In genomic region chr1:201721131-201722049, GRCh38 we compare ENCODE assay signal across 9 cellular contexts.
A peak's percentile ranks its signal among the peaks of the same experiment; 100 is the strongest.
DNase-seq lines count a peak whose midpoint lies in the region; ATAC-seq and TF ChIP-seq lines count a peak whose summit lies in the region.
"Had no signal": no experiment of that assay in that cellular context is flagged by ENCODE, and none has a peak within 500 bp of the region (broad histone marks: within the 10 kb centered on the region; RNA-seq: fewer than 3 reads in every experiment).

No MANE protein-coding gene starts in this region.

- H3K36me3 ChIP-seq in mesenchymal stem cell (ENCODE audit: control insufficient read depth in 1 of 2, insufficient read depth in 2 of 2, low read depth in 1 of 2, low read length in 2 of 2) (peaks cover 20 to 57% of the 10 kb centered on the region in 2 experiments), thoracic aorta (peaks cover 5% of the 10 kb centered on the region)

- H3K4me3 ChIP-seq in LNCaP clone FGC (ENCODE audit: low read depth, low read length): no peak overlapping the region
- no peak overlapping the region for H3K4me3 ChIP-seq in cardiac fibroblast (replicated peaks in 1 of 2; ENCODE audit: low read depth in 2 of 2, low read length in 2 of 2)
- no peak overlapping the region for H3K4me3 ChIP-seq in mesenchymal stem cell (ENCODE audit: insufficient read depth in 1 of 2, low read depth in 1 of 2, low read length in 2 of 2)
- no peak overlapping the region for H3K4me3 ChIP-seq in thoracic aorta

- peaks cover 34% of the 10 kb centered on the region for H3K4me1 ChIP-seq in mesenchymal stem cell (ENCODE audit: control insufficient read depth, insufficient read depth, low read depth, low read length)
- peaks cover 45 to 82% of the 10 kb centered on the region in 2 donors for H3K4me1 ChIP-seq in thoracic aorta (ENCODE audit: control insufficient read depth in 1 of 2, low read depth in 2 of 2)

- H3K4ac ChIP-seq in mesenchymal stem cell (ENCODE audit: low read depth in 1 of 2, low read length in 2 of 2): peak overlapping the region; percentile 82 to 94

- 5% methylated on average over 9 of the region's 12 CpGs for WGBS in mesenchymal stem cell

- H3K9me3 ChIP-seq in mesenchymal stem cell (ENCODE audit: control insufficient read depth, low read length) (no peaks in the 10 kb centered on the region), thoracic aorta (no peaks in the 10 kb centered on the region)

- peak overlapping the region; percentile 85 to 89 for H3K18ac ChIP-seq in mesenchymal stem cell (ENCODE audit: low read depth in 1 of 2, low read length in 2 of 2)

- no peak overlapping the region for H2BK5ac ChIP-seq in mesenchymal stem cell (ENCODE audit: low read depth, low read length, poor library complexity, severe bottlenecking)

- no peak for ATAC-seq in thoracic aorta (ENCODE audit: insufficient number of reproducible peaks, low FRiP score, low read depth)
- ATAC-seq in GM21381 (IDR thresholded peaks at IDR 0.05; ENCODE audit: unreplicated experiment): no peak

- peak overlapping the region; percentile 96 for H4K91ac ChIP-seq in mesenchymal stem cell (ENCODE audit: low read length)

- H2AFZ ChIP-seq in mesenchymal stem cell (ENCODE audit: low read depth, low read length): no peak overlapping the region

- H4K8ac ChIP-seq in mesenchymal stem cell (ENCODE audit: low read length): peak overlapping the region; percentile 0

- H3K14ac ChIP-seq in mesenchymal stem cell (ENCODE audit: low read length in 2 of 2): no peak overlapping the region

- H3K4me2 ChIP-seq in mesenchymal stem cell (ENCODE audit: low read length, poor library complexity, severe bottlenecking): no peak overlapping the region

- H2BK120ac ChIP-seq in mesenchymal stem cell (ENCODE audit: low read depth, low read length): peak overlapping the region; percentile 84

- peaks cover 35% of the 10 kb centered on the region for H3K79me1 ChIP-seq in mesenchymal stem cell (replicated peaks; ENCODE audit: low read length, poor library complexity, severe bottlenecking)

- H3K27me3 ChIP-seq in mesenchymal stem cell (ENCODE audit: control insufficient read depth in 1 of 2, insufficient read depth in 1 of 2, low read length in 2 of 2) (no peaks in the 10 kb centered on the region), thoracic aorta (replicated peaks; ENCODE audit: insufficient read depth) (no peaks in the 10 kb centered on the region)

- no peak overlapping the region for H2BK15ac ChIP-seq in mesenchymal stem cell (ENCODE audit: low read depth, poor library complexity, severe bottlenecking)

- peak overlapping the region; percentile 23 for H2AK5ac ChIP-seq in mesenchymal stem cell (ENCODE audit: low read length, severe bottlenecking)

- no peak for TF ChIP-seq CTCF in LNCaP clone FGC (IDR thresholded peaks at IDR 0.05; ENCODE audit: control insufficient read depth, extremely low read depth, insufficient read depth)
- no peak for TF ChIP-seq CTCF in cardiac fibroblast (IDR thresholded peaks at IDR 0.05; ENCODE audit: low read depth, low read length)
- no peak for TF ChIP-seq CTCF in thoracic aorta (IDR thresholded peaks at IDR 0.05)

- DNase-seq in LNCaP clone FGC (ENCODE audit: low read depth) (peak; percentile 72), cardiac fibroblast (ENCODE audit: low read depth in 2 of 2) (peak; percentile 64 to 75), mesenchymal stem cell (peak; percentile 98), thoracic aorta (ENCODE audit: low spot score) (no peak), SIG-M5 (lab: John Stamatoyannopoulos, UW) (no peak)
- DNase-seq in stimulated activated CD8-positive, alpha-beta memory T cell treated with anti-CD3 and anti-CD28 coated beads, Interleukin-4, amount 100 ng/mL, for 48 hours: no peak
- DNase-seq: activated effector memory CD4-positive, alpha-beta T cell treated with Interleukin-2 at 50 U/mL for 16 hours; NCI-H2029 had no signal

- peak overlapping the region; percentile 70 for H3K27ac ChIP-seq in mesenchymal stem cell (ENCODE audit: low read length, poor library complexity, severe bottlenecking)
- H3K27ac ChIP-seq in thoracic aorta: peak overlapping the region; percentile 66 to 73

- no peak overlapping the region for H3K23ac ChIP-seq in mesenchymal stem cell (ENCODE audit: low read length in 2 of 2)

- peak overlapping the region in 1 of 2 experiments; percentile 61 for H2BK12ac ChIP-seq in mesenchymal stem cell (ENCODE audit: low read length in 2 of 2)

- peak overlapping the region; percentile 77 for H3K9ac ChIP-seq in mesenchymal stem cell (ENCODE audit: low read length)

Comparison
In these comparisons a context has a peak if more than half of its experiments do, and no peak if none do; other contexts are left out.
1. DNase-seq: peak in LNCaP clone FGC (single experiment), cardiac fibroblast (2 of 2) and mesenchymal stem cell (single experiment); none in thoracic aorta (single experiment), stimulated activated CD8-positive, alpha-beta memory T cell treated with anti-CD3 and anti-CD28 coated beads, Interleukin-4, amount 100 ng/mL, for 48 hours (single experiment) and SIG-M5 (single experiment).